In genomic region chr16:28879261-28879840, GRCh38 we compare ENCODE assay signal across 1 cellular context.
A peak's percentile ranks its signal among the peaks of the same experiment; 100 is the strongest.
TF ChIP-seq lines count a peak whose summit lies in the region.

No MANE protein-coding gene starts in this region.

TF ChIP-seq in A549, 52 proteins besides CTCF, POLR2A, EP300 and RAD21:
- TF ChIP-seq REST (IDR thresholded peaks at IDR 0.05) = no peak
- no peak for TF ChIP-seq FOXS1 (CRISPR knock-in tag; IDR thresholded peaks at IDR 0.05)
- peak in 1 of 2 experiments; percentile 54; a peak in 2 of 5 replicates for TF ChIP-seq JUN (IDR thresholded peaks at IDR 0.05)
- TF ChIP-seq PHF8 (IDR thresholded peaks at IDR 0.05; ENCODE audit: borderline replicate concordance, low read depth) = peak; percentile 26; the same call in 1 of the 2 replicates
